24 cellular contexts compared by ENCODE assay signal in the genomic region with DNA sequence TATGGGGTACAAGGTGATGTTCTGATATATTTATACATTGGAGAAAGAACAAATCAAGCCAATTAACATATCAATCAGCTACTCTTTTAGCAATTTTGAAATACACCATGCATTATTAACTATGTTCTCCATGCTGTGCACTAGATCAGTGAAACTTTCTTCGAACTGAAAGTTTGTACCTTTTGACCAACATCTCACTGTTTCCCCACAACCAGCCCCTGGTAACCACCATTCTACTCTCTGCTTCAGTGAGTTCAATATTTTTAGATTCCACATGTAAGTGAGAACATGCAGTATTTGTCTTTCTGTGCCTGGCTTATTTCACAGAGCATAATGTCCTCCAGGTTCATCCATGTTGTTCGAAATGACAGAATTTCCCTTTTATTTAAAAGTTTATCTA.
DNase-seq lines count a peak whose midpoint lies in the region; ATAC-seq, FAIRE-seq and TF ChIP-seq lines count a peak whose summit lies in the region.
"Had no signal": no experiment of that assay in that cellular context is flagged by ENCODE, and none has a peak within 500 bp of the region (broad histone marks: within the 10 kb centered on the region; RNA-seq: fewer than 3 reads in every experiment).

No MANE protein-coding gene starts in this region.

- no peak overlapping the region for H3K27ac Mint-ChIP-seq in astrocyte (ENCODE audit: unreplicated experiment)
- H3K27ac Mint-ChIP-seq in activated T-helper 17 cell treated with anti-CD3 and anti-CD28 coated beads, Interleukin-2, amount 50 U/mL, for 72 hours: no peak overlapping the region
- H3K27ac Mint-ChIP-seq: B cell; CD14-positive monocyte; CD4-positive, alpha-beta T cell; CD8-positive, alpha-beta memory T cell had no signal

- H3K27me3 ChIP-seq in BLaER1 (no peaks in the 10 kb centered on the region), Karpas-422 (ENCODE audit: low read length) (0 out of 2 replicates have a peak, but pooled peaks cover 5% of the 10 kb centered on the region), astrocyte (ENCODE audit: insufficient read depth, low read length) (no peaks in the 10 kb centered on the region)
- H3K27me3 ChIP-seq: BLaER1 treated with 17β-estradiol and CSF1 and Interleukin-3, amounts not matched to agents 10 nM and 100 nM had no signal

- peak; percentile 52 for FAIRE-seq in astrocyte (lab: Jason Lieb, UNC)
- FAIRE-seq: A204.1, G401.6, GM12878, GM18507, H1 had no signal

- H4K20me1 ChIP-seq in BLaER1 (no peaks in the 10 kb centered on the region), Karpas-422 (ENCODE audit: insufficient read depth, low read depth, low read length) (no peaks in the 10 kb centered on the region), astrocyte (ENCODE audit: insufficient read depth, low read length) (no peaks in the 10 kb centered on the region)
- H4K20me1 ChIP-seq: BLaER1 treated with 17β-estradiol and CSF1 and Interleukin-3, amounts not matched to agents 10 nM and 100 nM had no signal

- H3K36me3 ChIP-seq in BLaER1 (no peaks in the 10 kb centered on the region), Karpas-422 (ENCODE audit: insufficient read depth, low read length) (no peaks in the 10 kb centered on the region), astrocyte (ENCODE audit: insufficient read depth, low read length) (no peaks in the 10 kb centered on the region)
- H3K36me3 ChIP-seq: BLaER1 treated with 17β-estradiol and CSF1 and Interleukin-3, amounts not matched to agents 10 nM and 100 nM had no signal

- H3K79me2 ChIP-seq in Karpas-422 (ENCODE audit: low read length) (no peaks in the 10 kb centered on the region), astrocyte (ENCODE audit: insufficient read depth, low read length) (no peaks in the 10 kb centered on the region)

- H3K9me3 ChIP-seq in BLaER1 (peaks cover 7% of the 10 kb centered on the region), Karpas-422 (ENCODE audit: low read length) (peaks cover 5% of the 10 kb centered on the region), astrocyte (ENCODE audit: insufficient read depth, low read depth, low read length) (no peaks in the 10 kb centered on the region)

- peak; percentile 44 for ATAC-seq in GM18867 (IDR thresholded peaks at IDR 0.05; ENCODE audit: unreplicated experiment)
- ATAC-seq in activated T-helper 17 cell treated with anti-CD3 and anti-CD28 coated beads, Interleukin-2, amount 50 U/mL, for 72 hours (replicated peaks): no peak
- no peak for ATAC-seq in HG03196 (IDR thresholded peaks at IDR 0.05; ENCODE audit: unreplicated experiment)
- ATAC-seq: GM12878 had no signal

- H3K27me3 Mint-ChIP-seq in astrocyte (ENCODE audit: low read depth, unreplicated experiment): no peaks in the 10 kb centered on the region
- no peaks in the 10 kb centered on the region for H3K27me3 Mint-ChIP-seq in activated T-helper 17 cell treated with anti-CD3 and anti-CD28 coated beads, Interleukin-2, amount 50 U/mL, for 72 hours
- H3K27me3 Mint-ChIP-seq: B cell; CD4-positive, alpha-beta T cell; CD8-positive, alpha-beta memory T cell had no signal

- H3K27ac ChIP-seq in BLaER1: no peak overlapping the region
- no peak overlapping the region for H3K27ac ChIP-seq in Karpas-422 (ENCODE audit: low read length)
- no peak overlapping the region for H3K27ac ChIP-seq in astrocyte (ENCODE audit: low read depth, low read length)
- H3K27ac ChIP-seq: 22Rv1; BLaER1 treated with 17β-estradiol and CSF1 and Interleukin-3, amounts not matched to agents 10 nM and 100 nM; GM23248 had no signal

- H3K4me3 ChIP-seq in BLaER1 (no peak overlapping the region), Karpas-422 (ENCODE audit: low read length) (no peak overlapping the region), astrocyte (ENCODE audit: insufficient read depth, low read depth, low read length) (no peak overlapping the region)
- H3K4me3 ChIP-seq: BLaER1 treated with 17β-estradiol and CSF1 and Interleukin-3, amounts not matched to agents 10 nM and 100 nM; GM12878; GM23248 had no signal

- H3K4me1 Mint-ChIP-seq in astrocyte (ENCODE audit: low read depth, unreplicated experiment): no peaks in the 10 kb centered on the region
- no peaks in the 10 kb centered on the region for H3K4me1 Mint-ChIP-seq in activated T-helper 17 cell treated with anti-CD3 and anti-CD28 coated beads, Interleukin-2, amount 50 U/mL, for 72 hours
- H3K4me1 Mint-ChIP-seq: B cell; CD14-positive monocyte; CD8-positive, alpha-beta memory T cell had no signal

- H2AFZ ChIP-seq in Karpas-422 (ENCODE audit: low read length): no peak overlapping the region
- no peak overlapping the region for H2AFZ ChIP-seq in astrocyte (ENCODE audit: low read depth, low read length)
- H2AFZ ChIP-seq: GM23248 had no signal

- no peaks in the 10 kb centered on the region for H3K9me2 ChIP-seq in Karpas-422 (replicated peaks; ENCODE audit: insufficient read depth, low read length)

- peak overlapping the region; percentile 5; the same call in 1 of the 2 replicates for H3K4me2 ChIP-seq in BLaER1
- H3K4me2 ChIP-seq in Karpas-422 (ENCODE audit: low read depth, low read length, poor library complexity, severe bottlenecking): peak overlapping the region; percentile 53
- no peak overlapping the region for H3K4me2 ChIP-seq in astrocyte (ENCODE audit: low read length)

- DNase-seq in Karpas-422 (no peak), astrocyte (ENCODE audit: low read depth) (no peak), DMS114 treated with DMSO at 0.1 percent for 48 hours (lab: John Stamatoyannopoulos, UW; ENCODE audit: unreplicated experiment) (no peak)
- DNase-seq: CD4-positive, alpha-beta T cell; CD8-positive, alpha-beta memory T cell; DMS 273 treated with DMSO at 0.1 percent for 48 hours; DMS53; DMS79 treated with DMSO at 0.1 percent for 48 hours; GM23248; H7; HCEC 1CT had no signal

- H3K9ac ChIP-seq in BLaER1 (no peak overlapping the region), Karpas-422 (ENCODE audit: low read length) (no peak overlapping the region), astrocyte (ENCODE audit: low read length) (no peak overlapping the region)
- H3K9ac ChIP-seq: BLaER1 treated with 17β-estradiol and CSF1 and Interleukin-3, amounts not matched to agents 10 nM and 100 nM; GM23248 had no signal

- H3K4me3 Mint-ChIP-seq in astrocyte (ENCODE audit: unreplicated experiment): no peak overlapping the region
- no peak overlapping the region for H3K4me3 Mint-ChIP-seq in activated T-helper 17 cell treated with anti-CD3 and anti-CD28 coated beads, Interleukin-2, amount 50 U/mL, for 72 hours
- H3K4me3 Mint-ChIP-seq: B cell; CD14-positive monocyte; CD4-positive, alpha-beta T cell; CD8-positive, alpha-beta memory T cell had no signal

- H3K4me1 ChIP-seq in BLaER1 (peaks cover 20% of the 10 kb centered on the region), Karpas-422 (ENCODE audit: low read length) (peaks cover 20% of the 10 kb centered on the region), astrocyte (ENCODE audit: insufficient read depth, low read length) (no peaks in the 10 kb centered on the region)

- no peaks in the 10 kb centered on the region for H3K36me3 Mint-ChIP-seq in astrocyte (ENCODE audit: low read depth, unreplicated experiment)
- no peaks in the 10 kb centered on the region for H3K36me3 Mint-ChIP-seq in activated T-helper 17 cell treated with anti-CD3 and anti-CD28 coated beads, Interleukin-2, amount 50 U/mL, for 72 hours (ENCODE audit: low read depth)
- H3K36me3 Mint-ChIP-seq: CD14-positive monocyte; CD8-positive, alpha-beta memory T cell had no signal

- H3K9me3 Mint-ChIP-seq in astrocyte (ENCODE audit: unreplicated experiment): peaks cover 3% of the 10 kb centered on the region
- H3K9me3 Mint-ChIP-seq in activated T-helper 17 cell treated with anti-CD3 and anti-CD28 coated beads, Interleukin-2, amount 50 U/mL, for 72 hours: no peaks in the 10 kb centered on the region
- H3K9me3 Mint-ChIP-seq: CD4-positive, alpha-beta T cell had no signal

- TF ChIP-seq CTCF in astrocyte (IDR thresholded peaks at IDR 0.05; ENCODE audit: insufficient read depth, low read depth, low read length): no peak
